8 cellular contexts compared by ENCODE assay signal in genomic region chr6:71289039-71289801, GRCh38. TPM values are rescaled to one million over a fixed set of nuclear protein-coding genes. Genes with fewer than 3 reads are reported as not detected.
A peak's percentile ranks its signal among the peaks of the same experiment; 100 is the strongest.
DNase-seq lines count a peak whose midpoint lies in the region; ATAC-seq, FAIRE-seq and TF ChIP-seq lines count a peak whose summit lies in the region.

No MANE protein-coding gene starts in this region.

- WGBS in small intestine, 3 donors: 3% methylated on average over 38 to 57 of the region's 57 CpGs

- H3K27ac ChIP-seq in Peyer's patch: peak overlapping the region; percentile 82 to 96 (median 94)
- peak overlapping the region; percentile 55 to 85 for H3K27ac ChIP-seq in small intestine (ENCODE audit: low read depth in 1 of 2, low read length in 1 of 2)

- ATAC-seq in GM18909 (IDR thresholded peaks at IDR 0.05; ENCODE audit: poor library complexity, unreplicated experiment): peak; percentile 35
- peak; percentile 43 for ATAC-seq in HG03135 (IDR thresholded peaks at IDR 0.05; ENCODE audit: unreplicated experiment)

- peaks cover 0 to 7% (median 3%) of the 10 kb centered on the region in 4 donors for H3K4me1 ChIP-seq in Peyer's patch
- no peaks in the 10 kb centered on the region for H3K4me1 ChIP-seq in small intestine (ENCODE audit: control insufficient read depth in 2 of 2, insufficient read depth in 1 of 2, low read depth in 1 of 2, low read length in 1 of 2)

- CTCF ChIA-PET in BJ (lab: Yijun Ruan, JAX): interaction anchor here (1.0 to 1.8 kb wide), 10 partner anchors 9 to 194 kb away, joined by 3 to 6 read pairs (median 4); no protein-coding TSS in a partner anchor

- H3K27me3 ChIP-seq in BJ (ENCODE audit: control insufficient read depth, insufficient read depth, low read length): no peaks in the 10 kb centered on the region
- no peaks in the 10 kb centered on the region for H3K27me3 ChIP-seq in Peyer's patch
- no peaks in the 10 kb centered on the region for H3K27me3 ChIP-seq in small intestine (ENCODE audit: control insufficient read depth in 2 of 2, insufficient read depth in 2 of 2, low read length in 2 of 2)

- peaks cover 45% of the 10 kb centered on the region for H3K4me1 Mint-ChIP-seq in brain

- H3K4me3 ChIP-seq in BJ (ENCODE audit: low read depth, low read length): peak overlapping the region; percentile 70
- peak overlapping the region; percentile 66 to 93 (median 74) for H3K4me3 ChIP-seq in Peyer's patch
- H3K4me3 ChIP-seq in small intestine (ENCODE audit: low read depth in 1 of 2, low read length in 2 of 2): peak overlapping the region; percentile 78 to 84

- TF ChIP-seq CTCF in BJ (IDR thresholded peaks at IDR 0.05; ENCODE audit: insufficient read depth, low read depth, low read length) (no peak), Peyer's patch (IDR thresholded peaks at IDR 0.05) (no peak), brain (conservative IDR thresholded peaks at IDR 0.05) (no peak)

- H3K9me3 ChIP-seq in Peyer's patch (no peaks in the 10 kb centered on the region), small intestine (ENCODE audit: control insufficient read depth, low read depth) (no peaks in the 10 kb centered on the region)

- DNase-seq in BJ (ENCODE audit: low read depth) (no peak), Peyer's patch (peak; percentile 43 to 58 (median 50)), iPS-NIHi11 (ENCODE audit: low spot score) (peak; percentile 70), small intestine (no peak), DMS153 treated with DMSO at 0.1 percent for 48 hours (lab: John Stamatoyannopoulos, UW; ENCODE audit: unreplicated experiment) (no peak)

- H3K36me3 ChIP-seq in BJ (ENCODE audit: control insufficient read depth, insufficient read depth, low read length) (no peaks in the 10 kb centered on the region), Peyer's patch (no peaks in the 10 kb centered on the region), small intestine (ENCODE audit: control insufficient read depth in 2 of 2, insufficient read depth in 2 of 2, low read length in 2 of 2) (no peaks in the 10 kb centered on the region)

- H3K27ac Mint-ChIP-seq in brain: peak overlapping the region; percentile 56 to 95 (median 76)

- peak in 1 of 2 donors; percentile 6 for TF ChIP-seq POLR2A in Peyer's patch (IDR thresholded peaks at IDR 0.05)

- H3K27me3 Mint-ChIP-seq in brain: peaks cover 5% of the 10 kb centered on the region

- H3K9me3 Mint-ChIP-seq in brain: no peaks in the 10 kb centered on the region

- POLR2A ChIA-PET in BJ (lab: Charles Lee): no interaction called here

- FAIRE-seq in small intestine (lab: Jason Lieb, UNC): no peak

- peak overlapping the region; percentile 78 to 89 (median 87) for H3K4me3 Mint-ChIP-seq in brain

- peaks cover 12% of the 10 kb centered on the region for H3K36me3 Mint-ChIP-seq in brain

RNA-seq across cellular contexts. Expression of gene OGFRL1, which starts 0.6 kb away (rescaled TPM):
- 5.2 and 14.1 TPM in 2 replicates for polyA plus RNA-seq in BJ (2011; rRNA removed)
- 6.4 and 7.4 TPM in 2 replicates for polyA minus RNA-seq in BJ (2011; rRNA and poly(A)+ RNA removed)
- 10 to 100 TPM in 1 of 4 donors, 1 to 10 TPM in 3; 3.0 to 36.3 (median 5.5) TPM for total RNA-seq in Peyer's patch
- 5.1 TPM for polyA plus RNA-seq in brain (ENCODE audit: insufficient read depth, low read depth, low replicate concordance)
- polyA plus RNA-seq in small intestine: 1 to 10 TPM in 2 of 3 donors, under 1 TPM in 1; 0.22 to 3.8 (median 1.6) TPM

Comparison
In these comparisons a context has a peak if more than half of its experiments do, and no peak if none do; other contexts are left out.
1. DNase-seq: peak in Peyer's patch (3 of 3) and iPS-NIHi11 (single experiment); none in BJ (single experiment), small intestine (single experiment) and DMS153 treated with DMSO at 0.1 percent for 48 hours (single experiment).
2. Peak in every context shown above with its lines, with median percentiles within 50 percentile points of each other: H3K4me3 ChIP-seq.